1 cellular context compared by ENCODE assay signal in the genomic region with DNA sequence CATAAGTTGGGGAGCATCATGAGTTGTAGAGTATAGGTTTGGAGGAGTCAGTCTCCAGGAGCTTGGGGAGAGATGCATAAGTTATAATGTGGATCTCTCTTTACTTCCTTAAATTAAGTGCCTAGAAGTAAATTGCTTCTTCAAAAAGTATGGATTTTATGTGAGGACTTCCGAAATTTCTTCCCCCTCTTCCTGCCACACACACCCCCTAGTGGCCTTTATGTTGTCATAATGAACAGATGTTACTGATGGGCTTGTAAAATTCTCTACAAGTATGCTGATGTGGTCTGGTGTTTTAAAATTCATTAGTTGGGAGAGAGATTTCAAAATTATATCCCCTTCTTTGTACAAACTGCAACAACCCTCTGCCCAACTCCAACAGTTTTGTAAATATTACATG.
TF ChIP-seq lines count a peak whose summit lies in the region.

No MANE protein-coding gene starts in this region.

TF ChIP-seq in K562, 482 proteins besides CTCF, POLR2A, EP300 and RAD21 (continued from another document):
- no peak for TF ChIP-seq TCF15 (CRISPR knock-in tag; IDR thresholded peaks at IDR 0.05)
- TF ChIP-seq ETV1 (tag; conservative IDR thresholded peaks at IDR 0.05; ENCODE audit: low read depth) = peak; percentile 34; the same call in 1 of the 2 replicates
TF ChIP-seq in K562: peak in this region for 4.
